8 cellular contexts compared by ENCODE assay signal in the genomic region with DNA sequence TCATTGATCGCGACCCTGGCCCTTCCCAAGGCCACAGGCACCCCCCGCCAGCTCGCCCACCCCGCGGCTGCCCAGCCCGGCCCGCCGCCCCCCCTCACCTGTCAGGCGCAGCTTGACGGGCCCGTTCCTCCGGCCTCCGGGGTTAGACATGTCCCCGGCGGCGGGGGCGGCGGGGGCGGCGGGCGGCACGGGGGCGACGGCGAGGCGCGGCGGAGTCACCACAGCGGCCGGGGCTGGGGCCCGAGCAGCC. TPM values are rescaled to one million over a fixed set of nuclear protein-coding genes. Genes with fewer than 3 reads are reported as not detected.
A peak's percentile ranks its signal among the peaks of the same experiment; 100 is the strongest.
DNase-seq lines count a peak whose midpoint lies in the region; ATAC-seq and TF ChIP-seq lines count a peak whose summit lies in the region.

No MANE protein-coding gene starts in this region.

- TF ChIP-seq CTCF in GM06990 (IDR thresholded peaks at IDR 0.05; ENCODE audit: insufficient read depth, low read length, poor library complexity, severe bottlenecking): no peak
- TF ChIP-seq CTCF in smooth muscle cell (IDR thresholded peaks at IDR 0.05; ENCODE audit: borderline replicate concordance, insufficient read depth, poor library complexity, severe bottlenecking): no peak

- peaks cover 15% of the 10 kb centered on the region for H3K4me1 ChIP-seq in smooth muscle cell (ENCODE audit: low read depth)

- no CpG with 5 or more reads among the region's 32 CpGs for WGBS in smooth muscle cell (ENCODE audit: low lambda C conversion rate)

- peak; percentile 44 for ATAC-seq in HG02763 (IDR thresholded peaks at IDR 0.05; ENCODE audit: unreplicated experiment)
- no peak for ATAC-seq in activated T-cell treated with anti-CD3 and anti-CD28 coated beads, Interleukin-2, amount 50 U/mL, for 72 hours (replicated peaks in 1 of 2)
- no peak for ATAC-seq in GM21447 (IDR thresholded peaks at IDR 0.05; ENCODE audit: unreplicated experiment)
- ATAC-seq in HG03108 (IDR thresholded peaks at IDR 0.05; ENCODE audit: unreplicated experiment): no peak

- peaks cover 24% of the 10 kb centered on the region for H3F3A ChIP-seq in smooth muscle cell (ENCODE audit: low read depth)

- H2AFZ ChIP-seq in smooth muscle cell (ENCODE audit: low read depth): no peak overlapping the region

- peaks cover 45% of the 10 kb centered on the region for H3K4me1 Mint-ChIP-seq in activated T-cell treated with anti-CD3 and anti-CD28 coated beads, Interleukin-2, amount 50 U/mL, for 72 hours (ENCODE audit: low read depth)

- peak overlapping the region; percentile 83 for H3K27ac ChIP-seq in smooth muscle cell (ENCODE audit: low read depth)

- H3K27ac Mint-ChIP-seq in activated T-cell treated with anti-CD3 and anti-CD28 coated beads, Interleukin-2, amount 50 U/mL, for 72 hours: peak overlapping the region; percentile 91

- peaks cover 4% of the 10 kb centered on the region in 2 donors for H3K36me3 Mint-ChIP-seq in activated T-cell treated with anti-CD3 and anti-CD28 coated beads, Interleukin-2, amount 50 U/mL, for 72 hours (ENCODE audit: insufficient read depth in 2 of 2)

- no peaks in the 10 kb centered on the region for H3K27me3 Mint-ChIP-seq in activated T-cell treated with anti-CD3 and anti-CD28 coated beads, Interleukin-2, amount 50 U/mL, for 72 hours (ENCODE audit: low read depth)

- peaks cover 48% of the 10 kb centered on the region for H4K20me1 ChIP-seq in smooth muscle cell (ENCODE audit: low read depth)

- no peak for DNase-seq in GM06990 (ENCODE audit: extremely low read depth, insufficient read length)
- DNase-seq in activated T-cell treated with anti-CD3 and anti-CD28 coated beads, Interleukin-2, amount 50 U/mL, for 72 hours: no peak
- peak in 37 of 51 donors; percentile 21 to 75 (median 47) for DNase-seq in hypothalamus (lab: John Stamatoyannopoulos, UW)
- DNase-seq in smooth muscle cell (lab: John Stamatoyannopoulos, UW; ENCODE audit: unreplicated experiment): no peak
- DNase-seq in stimulated activated CD4-positive, alpha-beta T cell treated with anti-CD3 and anti-CD28 coated beads, Interleukin-4, amount 100 ng/mL, for 1 hour: no peak

- H3K9me3 ChIP-seq in smooth muscle cell (replicated peaks; ENCODE audit: low read depth): no peaks in the 10 kb centered on the region

- peak overlapping the region; percentile 70 for H3K9ac ChIP-seq in smooth muscle cell (ENCODE audit: low read depth)

- peak overlapping the region; percentile 98 for H3K4me3 Mint-ChIP-seq in activated T-cell treated with anti-CD3 and anti-CD28 coated beads, Interleukin-2, amount 50 U/mL, for 72 hours

- H3K79me2 ChIP-seq in smooth muscle cell (ENCODE audit: low read depth): peaks cover 50% of the 10 kb centered on the region

- H3K4me3 ChIP-seq in GM06990 (replicated peaks; ENCODE audit: low read depth, low read length) (peak overlapping the region; percentile 75), smooth muscle cell (peak overlapping the region; percentile 93)

- H3K36me3 ChIP-seq in GM06990 (ENCODE audit: control insufficient read depth, insufficient read depth, low read length) (no peaks in the 10 kb centered on the region), smooth muscle cell (ENCODE audit: low read depth) (no peaks in the 10 kb centered on the region)

- H3K27me3 ChIP-seq in GM06990 (replicated peaks; ENCODE audit: control insufficient read depth, insufficient read depth, low read length): no peaks in the 10 kb centered on the region
- H3K27me3 ChIP-seq in smooth muscle cell (ENCODE audit: low read depth): no peaks in the 10 kb centered on the region

- H3K4me2 ChIP-seq in smooth muscle cell: peak overlapping the region; percentile 90

- H3K9me3 Mint-ChIP-seq in activated T-cell treated with anti-CD3 and anti-CD28 coated beads, Interleukin-2, amount 50 U/mL, for 72 hours: no peaks in the 10 kb centered on the region

RNA-seq across cellular contexts. Expression of a gene that starts 0.5 kb away (rescaled TPM):
- total RNA-seq in activated T-cell treated with anti-CD3 and anti-CD28 coated beads, Interleukin-2, amount 50 U/mL, for 72 hours: 10 to 100 TPM; 18.3 to 19.4 TPM
- total RNA-seq in smooth muscle cell: 91.2 and 102 TPM in 2 replicates
- polyA plus RNA-seq in smooth muscle cell: 38.9 and 40.1 TPM in 2 replicates

Comparison
In these comparisons a context has a peak if more than half of its experiments do, and no peak if none do; other contexts are left out.
1. DNase-seq: peak in hypothalamus (37 of 51); none in GM06990 (single experiment), activated T-cell treated with anti-CD3 and anti-CD28 coated beads, Interleukin-2, amount 50 U/mL, for 72 hours (0 of 2), smooth muscle cell (single experiment) and stimulated activated CD4-positive, alpha-beta T cell treated with anti-CD3 and anti-CD28 coated beads, Interleukin-4, amount 100 ng/mL, for 1 hour (single experiment).